In genomic region chr1:208350815-208351214, GRCh38 we compare ENCODE assay signal across 2 cellular contexts.
TF ChIP-seq lines count a peak whose summit lies in the region.

No MANE protein-coding gene starts in this region.

TF ChIP-seq in HepG2, 621 proteins besides CTCF, POLR2A, EP300 and RAD21 (continues in another document):
- TF ChIP-seq ZNF280D (CRISPR knock-in tag; IDR thresholded peaks at IDR 0.05): no peak
- TF ChIP-seq SNRNP70 (IDR thresholded peaks at IDR 0.05; ENCODE audit: low read depth, low read length): no peak
- TF ChIP-seq ZNF646 (CRISPR knock-in tag; IDR thresholded peaks at IDR 0.05): no peak
- TF ChIP-seq ATF7-NPFF (CRISPR knock-in tag; IDR thresholded peaks at IDR 0.05; ENCODE audit: low read depth): no peak
- TF ChIP-seq FOXA3 (CRISPR knock-in tag; IDR thresholded peaks at IDR 0.05): no peak

TF ChIP-seq in GM12878, 131 proteins besides CTCF, POLR2A, EP300 and RAD21 (continued from another document):
- TF ChIP-seq NKRF (conservative IDR thresholded peaks at IDR 0.05): no peak
- peak; percentile 42; the same call in 1 of the 2 replicates for TF ChIP-seq ZBTB40 (IDR thresholded peaks at IDR 0.05; ENCODE audit: borderline replicate concordance)
